1 cellular context compared by ENCODE assay signal in genomic region chr22:50118129-50118528, GRCh38.
TF ChIP-seq lines count a peak whose summit lies in the region.

No MANE protein-coding gene starts in this region.

TF ChIP-seq in HepG2, 621 proteins besides CTCF, POLR2A, EP300 and RAD21:
- peak; percentile 19; the same call in 1 of the 2 replicates for TF ChIP-seq ZNF768 (CRISPR knock-in tag; IDR thresholded peaks at IDR 0.05)
- TF ChIP-seq RAD51 (IDR thresholded peaks at IDR 0.05; ENCODE audit: borderline replicate concordance) = no peak
TF ChIP-seq in HepG2: peak in this region for 1.
